Comparison of ENCODE assay signal across 28 cellular contexts in the genomic region with DNA sequence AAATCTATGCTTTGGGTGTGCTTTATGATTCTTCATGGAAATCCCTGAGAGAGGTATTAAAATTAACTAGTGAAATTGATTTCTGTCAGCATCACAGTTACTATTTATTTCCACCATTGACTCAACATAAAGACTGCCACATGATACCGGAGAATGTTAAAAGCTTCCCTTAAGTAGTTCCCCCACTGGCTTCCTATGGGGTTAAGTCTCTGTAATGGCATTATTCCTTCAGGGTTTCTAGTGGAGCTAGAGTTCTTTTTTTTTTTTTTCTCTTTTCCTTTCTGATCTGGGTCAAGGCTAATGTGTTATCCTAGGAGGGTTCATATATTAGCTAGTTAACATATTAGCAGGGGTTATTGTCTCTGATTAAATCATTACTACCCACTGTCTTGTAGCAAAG.
"Had no signal": no experiment of that assay in that cellular context is flagged by ENCODE, and none has a peak within 500 bp of the region (broad histone marks: within the 10 kb centered on the region; RNA-seq: fewer than 3 reads in every experiment).

No MANE protein-coding gene starts in this region.

- DNase-seq: activated CD4-positive, alpha-beta memory T cell treated with anti-CD3 and anti-CD28 coated beads for 36 hours; activated CD4-positive, alpha-beta T cell treated with anti-CD3 and anti-CD28 coated beads for 36 hours; activated CD4-positive, alpha-beta T cell treated with anti-CD3 and anti-CD28 coated beads, Interleukin-2, amount 10 ng/mL, durations not matched to agents 24 days and 14 days; activated CD4-positive, CD25-positive, alpha-beta regulatory T cell; activated CD4-positive, CD25-positive, alpha-beta regulatory T cell treated with anti-CD3 and anti-CD28 coated beads, Interleukin-2, amount 50 U/mL, for 72 hours; activated CD8-positive, alpha-beta memory T cell treated with anti-CD3 and anti-CD28 coated beads, Interleukin-2, amount 50 U/mL, for 48 hours; activated CD8-positive, alpha-beta T cell treated with anti-CD3 and anti-CD28 coated beads, Interleukin-2, amount 10 ng/mL, durations not matched to agents 7 days and 5 days; activated effector memory CD4-positive, alpha-beta T cell treated with Interleukin-2 at 50 U/mL for 16 hours; activated gamma-delta T cell treated with Interleukin-2 at 50 U/mL for 16 hours; activated naive CD4-positive, alpha-beta T cell treated with anti-CD3 and anti-CD28 coated beads, Interleukin-2, amount 50 U/mL, for 16 hours; activated naive CD4-positive, alpha-beta T cell treated with Interleukin-2 at 50 U/mL for 16 hours; activated T-cell treated with anti-CD3 and anti-CD28 coated beads for 4 hours; activated T-cell treated with anti-CD3 and anti-CD28 coated beads, Interleukin-2, amount 50 U/mL, for 24 hours; amniotic stem cell; anterior cingulate cortex; brain microvascular endothelial cell; dorsolateral prefrontal cortex; effector memory CD4-positive, alpha-beta T cell; endodermal cell; foreskin fibroblast; gastrocnemius medialis; heart left ventricle; T-helper 17 cell; T1000 had no signal

- ATAC-seq: activated CD4-positive, alpha-beta T cell treated with anti-CD3 and anti-CD28 coated beads for 36 hours; activated CD8-positive, alpha-beta T cell treated with anti-CD3 and anti-CD28 coated beads, Interleukin-2, amount 10 ng/mL, durations not matched to agents 7 days and 5 days; activated T-helper 17 cell treated with anti-CD3 and anti-CD28 coated beads, Interleukin-2, amount 50 U/mL, for 72 hours; esophagus mucosa; gastrocnemius medialis; heart left ventricle; T-helper 17 cell had no signal

- FAIRE-seq: astrocyte, bronchial epithelial cell had no signal
